24 cellular contexts compared by ENCODE assay signal in the genomic region with DNA sequence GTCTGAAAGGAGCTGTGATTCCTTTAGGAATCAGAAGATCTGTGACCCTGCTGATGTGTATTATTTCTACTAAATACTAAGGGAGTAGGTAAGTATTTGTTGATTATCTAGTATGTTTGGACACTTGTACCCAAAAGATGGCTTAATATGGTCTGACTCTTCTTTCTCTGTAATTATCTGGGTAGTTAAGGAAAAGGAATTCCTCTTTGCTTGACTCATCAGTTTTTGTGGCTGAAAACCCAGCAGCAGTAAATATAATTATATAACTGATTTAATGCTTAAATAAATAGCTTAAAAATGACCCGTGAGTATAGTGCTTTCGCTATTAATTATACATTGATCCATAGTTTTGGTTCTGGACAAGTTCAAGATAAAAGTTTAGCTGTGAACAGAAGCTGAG.
DNase-seq lines count a peak whose midpoint lies in the region; ATAC-seq and TF ChIP-seq lines count a peak whose summit lies in the region.
"Had no signal": no experiment of that assay in that cellular context is flagged by ENCODE, and none has a peak within 500 bp of the region (broad histone marks: within the 10 kb centered on the region; RNA-seq: fewer than 3 reads in every experiment).

No MANE protein-coding gene starts in this region.

- H3K18ac ChIP-seq in H9 (ENCODE audit: insufficient read length, low read depth, low read length) = no peak overlapping the region

- peaks cover 14 to 30% of the 10 kb centered on the region in 2 experiments for H3K4me1 Mint-ChIP-seq in H9
- no peaks in the 10 kb centered on the region for H3K4me1 Mint-ChIP-seq in activated naive CD8-positive, alpha-beta T cell treated with anti-CD3 and anti-CD28 coated beads, Interleukin-2, amount 50 U/mL, for 24 hours

- no peak for TF ChIP-seq CTCF in H9 (conservative IDR thresholded peaks at IDR 0.05)

- no peaks in the 10 kb centered on the region for H3K79me1 ChIP-seq in H9 (ENCODE audit: insufficient read depth, low read depth, low read length, poor library complexity, severe bottlenecking)

- no peak overlapping the region for H2AK5ac ChIP-seq in H9 (ENCODE audit: insufficient read length, low read length)

- H3K27ac Mint-ChIP-seq in H9 = peak overlapping the region in 2 of 3 experiments; percentile 46 to 48; a peak in 2 of 7 replicates
- H3K27ac Mint-ChIP-seq in activated naive CD8-positive, alpha-beta T cell treated with anti-CD3 and anti-CD28 coated beads, Interleukin-2, amount 50 U/mL, for 24 hours = no peak overlapping the region
- H3K27ac Mint-ChIP-seq: CD8-positive, alpha-beta T cell had no signal

- ATAC-seq in aorta (ENCODE audit: low FRiP score) = no peak
- ATAC-seq in activated naive CD8-positive, alpha-beta T cell treated with anti-CD3 and anti-CD28 coated beads, Interleukin-2, amount 50 U/mL, for 24 hours = no peak
- ATAC-seq: A549; CD8-positive, alpha-beta T cell; HepG2; K562 had no signal

- no peak overlapping the region for H3K23ac ChIP-seq in H9 (ENCODE audit: insufficient read length, low read depth, low read length)

- H3K56ac ChIP-seq in H9 (ENCODE audit: insufficient read length, low read depth, low read length) = no peak overlapping the region

- no peaks in the 10 kb centered on the region for H3K9me3 Mint-ChIP-seq in H9
- no peaks in the 10 kb centered on the region for H3K9me3 Mint-ChIP-seq in activated naive CD8-positive, alpha-beta T cell treated with anti-CD3 and anti-CD28 coated beads, Interleukin-2, amount 50 U/mL, for 24 hours
- H3K9me3 Mint-ChIP-seq: CD8-positive, alpha-beta T cell had no signal

- H2BK120ac ChIP-seq in H9 (ENCODE audit: low read depth, low read length, poor library complexity, severe bottlenecking) = no peak overlapping the region

- H2BK15ac ChIP-seq in H9 (ENCODE audit: low read depth, low read length) = no peak overlapping the region

- no CpG with 5 or more reads among the region's 2 CpGs for WGBS in H9 (ENCODE audit: extremely low coverage, insufficient read length, low lambda C conversion rate)
- 93 to 95% methylated on average over 2 of the region's 2 CpGs for WGBS in aorta, 2 donors

- no peak overlapping the region for H3K4me3 Mint-ChIP-seq in H9
- no peak overlapping the region for H3K4me3 Mint-ChIP-seq in activated naive CD8-positive, alpha-beta T cell treated with anti-CD3 and anti-CD28 coated beads, Interleukin-2, amount 50 U/mL, for 24 hours
- H3K4me3 Mint-ChIP-seq: CD8-positive, alpha-beta T cell had no signal

- no peaks in the 10 kb centered on the region for H4K20me1 ChIP-seq in H9 (ENCODE audit: control insufficient read depth, insufficient read depth, insufficient read length)

- H3K4me1 ChIP-seq in H9 (ENCODE audit: insufficient read depth, low read length) = peaks cover 5% of the 10 kb centered on the region; the same call in 1 of the 2 replicates
- no peaks in the 10 kb centered on the region for H3K4me1 ChIP-seq in aorta (ENCODE audit: control insufficient read depth in 1 of 2, insufficient read depth in 2 of 2, low read length in 2 of 2)
- H3K4me1 ChIP-seq: A549 had no signal

- H4K91ac ChIP-seq in H9 (ENCODE audit: insufficient read length, low read depth, low read length) = no peak overlapping the region

- H2AFZ ChIP-seq in H9 (ENCODE audit: low read length) = no peak overlapping the region

- no peaks in the 10 kb centered on the region for H3K36me3 ChIP-seq in aorta (ENCODE audit: control insufficient read depth in 1 of 2, insufficient read depth in 2 of 2, low read length in 1 of 2)
- H3K36me3 ChIP-seq: MG63, Peyer's patch had no signal

- H4K5ac ChIP-seq in H9 (ENCODE audit: insufficient read length, low read depth, low read length) = no peak overlapping the region

- H3K9ac ChIP-seq in H9 (ENCODE audit: extremely low read depth, insufficient read length, low read length) = no peak overlapping the region

- H3K27me3 ChIP-seq in H9 (ENCODE audit: insufficient read depth, low read length) = no peaks in the 10 kb centered on the region
- H3K27me3 ChIP-seq in aorta (ENCODE audit: control insufficient read depth in 1 of 2, insufficient read depth in 2 of 2, low read length in 1 of 2) = no peaks in the 10 kb centered on the region
- H3K27me3 ChIP-seq: MG63, Peyer's patch had no signal

- no peak overlapping the region for H3K4me2 ChIP-seq in H9 (ENCODE audit: insufficient read depth, insufficient read length, low read length)
- H3K4me2 ChIP-seq: A549 had no signal

- H3K4me3 ChIP-seq in aorta (ENCODE audit: low read length in 2 of 2) = no peak overlapping the region
- H3K4me3 ChIP-seq: A549, K562, MG63, Peyer's patch, SK-N-MC had no signal

- DNase-seq in EH (ENCODE audit: low read depth) = peak; percentile 67
- DNase-seq in H9 = no peak
- DNase-seq in astrocyte of the hippocampus (ENCODE audit: low read depth, low spot score) = peak; percentile 35
- DNase-seq in renal cortical epithelial cell (ENCODE audit: low read depth) = peak; percentile 21
- DNase-seq in aorta = no peak
- no peak for DNase-seq in activated CD4-positive, alpha-beta T cell treated with anti-CD3 and anti-CD28 coated beads, Interleukin-2, amount 50 U/mL, for 4 hours
- no peak for DNase-seq in activated naive CD8-positive, alpha-beta T cell treated with anti-CD3 and anti-CD28 coated beads, Interleukin-2, amount 50 U/mL, for 24 hours
- DNase-seq: CD8-positive, alpha-beta T cell; DMS 273 treated with DMSO at 0.1 percent for 48 hours; DMS79; H7; MG63; NCI-H2029; NCI-H446; NCI-H524 treated with DMSO at 0.1 percent for 48 hours; NCI-H774; OCI-M1; Peyer's patch; SIG-M5 had no signal

- H3K14ac ChIP-seq in H9 (ENCODE audit: insufficient read depth, low read length) = no peak overlapping the region

- peaks cover 3 to 5% (median 4%) of the 10 kb centered on the region in 3 experiments; a peak in 5 of 7 replicates for H3K36me3 Mint-ChIP-seq in H9 (ENCODE audit: insufficient read depth in 1 of 3, low read depth in 3 of 3)
- H3K36me3 Mint-ChIP-seq in activated naive CD8-positive, alpha-beta T cell treated with anti-CD3 and anti-CD28 coated beads, Interleukin-2, amount 50 U/mL, for 24 hours (ENCODE audit: low read depth) = no peaks in the 10 kb centered on the region
- H3K36me3 Mint-ChIP-seq: CD8-positive, alpha-beta T cell had no signal

- intact Hi-C loops in aorta (cut with DNase I) = no loop called here

- H3K27ac ChIP-seq in H9 (ENCODE audit: insufficient read length, low read depth, low read length) = no peak overlapping the region
- no peak overlapping the region for H3K27ac ChIP-seq in aorta (ENCODE audit: low read depth in 1 of 2, low read length in 2 of 2)
- H3K27ac ChIP-seq: A549, C4-2B, Peyer's patch, SK-N-MC had no signal

- H3K27me3 Mint-ChIP-seq in H9 (ENCODE audit: low read depth) = no peaks in the 10 kb centered on the region
- no peaks in the 10 kb centered on the region for H3K27me3 Mint-ChIP-seq in activated naive CD8-positive, alpha-beta T cell treated with anti-CD3 and anti-CD28 coated beads, Interleukin-2, amount 50 U/mL, for 24 hours

- H2BK5ac ChIP-seq in H9 (ENCODE audit: insufficient read length, low read length) = no peak overlapping the region

- H4K8ac ChIP-seq in H9 (replicated peaks; ENCODE audit: insufficient read length, low read depth, low read length) = no peak overlapping the region

- no peak overlapping the region for H2BK12ac ChIP-seq in H9 (ENCODE audit: insufficient read length, low read depth, low read length)

- H3K9me3 ChIP-seq in H9 (ENCODE audit: control insufficient read depth, low read depth, low read length) (no peaks in the 10 kb centered on the region), aorta (ENCODE audit: control insufficient read depth, low read length) (no peaks in the 10 kb centered on the region)
- H3K9me3 ChIP-seq: A549, MG63, Peyer's patch had no signal

- no peak overlapping the region for H2BK20ac ChIP-seq in H9 (ENCODE audit: low read depth, low read length, poor library complexity, severe bottlenecking)

- no peaks in the 10 kb centered on the region for H3K23me2 ChIP-seq in H9 (ENCODE audit: insufficient read length, low read depth, low read length, poor library complexity, severe bottlenecking)

- no peaks in the 10 kb centered on the region for H3K79me2 ChIP-seq in H9 (ENCODE audit: insufficient read depth, low read length)

- no peak overlapping the region for H3T11ph ChIP-seq in H9 (ENCODE audit: low read length)

- no peak overlapping the region for H3K4ac ChIP-seq in H9 (ENCODE audit: low read depth, low read length)

Comparison
In these comparisons a context has a peak if more than half of its experiments do, and no peak if none do; other contexts are left out.
1. DNase-seq: peak in EH (single experiment), astrocyte of the hippocampus (single experiment) and renal cortical epithelial cell (single experiment); none in H9 (single experiment), aorta (0 of 2), activated CD4-positive, alpha-beta T cell treated with anti-CD3 and anti-CD28 coated beads, Interleukin-2, amount 50 U/mL, for 4 hours (0 of 2) and activated naive CD8-positive, alpha-beta T cell treated with anti-CD3 and anti-CD28 coated beads, Interleukin-2, amount 50 U/mL, for 24 hours (single experiment).